15 cellular contexts compared by ENCODE assay signal in the genomic region with DNA sequence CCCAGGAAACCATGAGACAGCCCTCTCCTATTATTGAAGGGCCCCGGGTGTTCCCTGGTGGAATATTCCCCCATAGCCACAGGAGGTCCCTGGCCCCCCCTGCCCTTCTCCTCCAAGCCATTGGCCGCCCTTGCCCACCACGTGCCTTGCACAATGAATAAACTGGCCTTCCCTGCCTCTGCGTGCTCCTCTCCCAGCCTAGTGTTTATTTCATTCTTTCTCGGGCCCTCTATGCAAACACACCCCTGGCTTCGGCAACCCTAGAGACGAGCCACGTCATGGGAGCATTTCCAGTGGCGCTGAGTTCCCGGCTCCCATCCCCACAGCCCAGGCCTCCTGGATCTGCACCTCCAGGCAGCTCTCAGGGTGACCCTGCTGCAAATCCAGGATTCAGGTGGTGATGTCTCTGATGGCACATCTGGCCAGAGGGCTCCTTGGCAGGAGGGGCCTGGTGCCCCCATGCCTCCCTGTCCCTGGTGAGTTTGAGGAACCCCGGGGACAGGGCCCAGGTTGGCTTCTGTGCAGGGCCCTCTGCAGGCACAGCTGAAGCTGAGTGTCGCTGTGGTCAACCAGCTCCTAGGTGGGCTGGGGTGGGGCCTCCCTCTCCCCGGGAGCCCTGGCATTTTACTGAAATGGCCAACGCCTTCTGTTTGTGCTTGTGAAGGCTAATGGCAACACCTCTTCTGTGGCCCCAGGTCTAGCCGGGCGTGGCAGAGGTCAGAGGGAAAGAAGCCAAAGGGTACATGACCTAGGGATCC. TPM values are rescaled to one million over a fixed set of nuclear protein-coding genes. Genes with fewer than 3 reads are reported as not detected.
A peak's percentile ranks its signal among the peaks of the same experiment; 100 is the strongest.
DNase-seq lines count a peak whose midpoint lies in the region; ATAC-seq lines count a peak whose summit lies in the region.
"Had no signal": no experiment of that assay in that cellular context is flagged by ENCODE, and none has a peak within 500 bp of the region (broad histone marks: within the 10 kb centered on the region; RNA-seq: fewer than 3 reads in every experiment).

No MANE protein-coding gene starts in this region.

- peaks cover 15% of the 10 kb centered on the region for H3K36me3 Mint-ChIP-seq in activated CD4-positive, alpha-beta T cell treated with anti-CD3 and anti-CD28 coated beads, Interleukin-2, amount 10 ng/mL, durations not matched to agents 7 days and 5 days (ENCODE audit: low read depth)
- H3K36me3 Mint-ChIP-seq: IgD-negative memory B cell, mesothelial cell of epicardium had no signal

- H3K9me3 Mint-ChIP-seq in activated CD4-positive, alpha-beta T cell treated with anti-CD3 and anti-CD28 coated beads, Interleukin-2, amount 10 ng/mL, durations not matched to agents 7 days and 5 days = peaks cover 12% of the 10 kb centered on the region
- H3K9me3 Mint-ChIP-seq: mesothelial cell of epicardium had no signal

- CTCF ChIA-PET in activated CD4-positive, alpha-beta T cell treated with anti-CD3 and anti-CD28 coated beads, Interleukin-2, amount 10 ng/mL, durations not matched to agents 7 days and 5 days (lab: Charles Lee) = no interaction called here

- no peak overlapping the region for H3K4me3 Mint-ChIP-seq in activated CD4-positive, alpha-beta T cell treated with anti-CD3 and anti-CD28 coated beads, Interleukin-2, amount 10 ng/mL, durations not matched to agents 7 days and 5 days
- H3K4me3 Mint-ChIP-seq: CD4-positive, CD25-positive, alpha-beta regulatory T cell; mesothelial cell of epicardium had no signal

- H3K4me1 Mint-ChIP-seq in activated CD4-positive, alpha-beta T cell treated with anti-CD3 and anti-CD28 coated beads, Interleukin-2, amount 10 ng/mL, durations not matched to agents 7 days and 5 days = no peaks in the 10 kb centered on the region
- H3K4me1 Mint-ChIP-seq: IgD-negative memory B cell had no signal

- H3K27me3 Mint-ChIP-seq in activated CD4-positive, alpha-beta T cell treated with anti-CD3 and anti-CD28 coated beads, Interleukin-2, amount 10 ng/mL, durations not matched to agents 7 days and 5 days = peaks cover 75% of the 10 kb centered on the region

- intact Hi-C loops in posterior vena cava (cut with DNase I) = no loop called here

- no peak for ATAC-seq in HG02938 (IDR thresholded peaks at IDR 0.05; ENCODE audit: unreplicated experiment)

- peak overlapping the region; percentile 57 for H3K27ac Mint-ChIP-seq in activated CD4-positive, alpha-beta T cell treated with anti-CD3 and anti-CD28 coated beads, Interleukin-2, amount 10 ng/mL, durations not matched to agents 7 days and 5 days
- H3K27ac Mint-ChIP-seq: CD4-positive, CD25-positive, alpha-beta regulatory T cell; IgD-negative memory B cell; mesothelial cell of epicardium had no signal

- DNase-seq in activated CD4-positive, alpha-beta T cell treated with anti-CD3 and anti-CD28 coated beads, Interleukin-2, amount 10 ng/mL, durations not matched to agents 7 days and 5 days = no peak
- no peak for DNase-seq in activated CD4-positive, alpha-beta T cell treated with anti-CD3 and anti-CD28 coated beads, Interleukin-2, amount 50 U/mL, for 48 hours
- DNase-seq in NCI-H2081 (lab: John Stamatoyannopoulos, UW) (peak; percentile 31 to 79), posterior vena cava (ENCODE audit: low spot score) (peak; percentile 60), T-helper 2 cell (no peak), glomerular visceral epithelial cell (ENCODE audit: extremely low spot score) (no peak)
- peak; percentile 44 for DNase-seq in activated CD8-positive, alpha-beta memory T cell treated with anti-CD3 and anti-CD28 coated beads, Interleukin-2, amount 50 U/mL, for 48 hours
- DNase-seq: activated naive CD4-positive, alpha-beta T cell treated with anti-CD3 and anti-CD28 coated beads, Interleukin-2, amount 50 U/mL, for 16 hours; CD4-positive, CD25-positive, alpha-beta regulatory T cell; NCI-H1048; NCI-H524 treated with DMSO at 0.1 percent for 48 hours; trophoblast cell had no signal

- POLR2A ChIA-PET in activated CD4-positive, alpha-beta T cell treated with anti-CD3 and anti-CD28 coated beads, Interleukin-2, amount 10 ng/mL, durations not matched to agents 7 days and 5 days (lab: Charles Lee) = no interaction called here

RNA-seq across cellular contexts. Expression of a gene that starts 6.2 kb away (rescaled TPM):
- total RNA-seq in activated CD4-positive, alpha-beta T cell treated with anti-CD3 and anti-CD28 coated beads, Interleukin-2, amount 10 ng/mL, durations not matched to agents 7 days and 5 days = not detected
- not detected for total RNA-seq in posterior vena cava
- total RNA-seq: CD4-positive, CD25-positive, alpha-beta regulatory T cell; mesothelial cell of epicardium had no signal

RNA-seq across cellular contexts. Expression of a gene that starts 8.2 kb away (rescaled TPM):
- not detected for total RNA-seq in activated CD4-positive, alpha-beta T cell treated with anti-CD3 and anti-CD28 coated beads, Interleukin-2, amount 10 ng/mL, durations not matched to agents 7 days and 5 days
- under 1 TPM; 0.14 to 0.48 TPM for total RNA-seq in posterior vena cava
- total RNA-seq: CD4-positive, CD25-positive, alpha-beta regulatory T cell had no signal

RNA-seq across cellular contexts. Expression of a gene that starts 21.2 kb away (rescaled TPM):
- total RNA-seq in activated CD4-positive, alpha-beta T cell treated with anti-CD3 and anti-CD28 coated beads, Interleukin-2, amount 10 ng/mL, durations not matched to agents 7 days and 5 days = not detected
- total RNA-seq in posterior vena cava = not detected
- total RNA-seq: CD4-positive, CD25-positive, alpha-beta regulatory T cell; mesothelial cell of epicardium had no signal

RNA-seq across cellular contexts. Expression of a gene that starts 36.4 kb away (rescaled TPM):
- not detected for total RNA-seq in activated CD4-positive, alpha-beta T cell treated with anti-CD3 and anti-CD28 coated beads, Interleukin-2, amount 10 ng/mL, durations not matched to agents 7 days and 5 days
- total RNA-seq in posterior vena cava = under 1 TPM in 1 of 2 donors, not detected in 1; 0.48 TPM
- total RNA-seq: CD4-positive, CD25-positive, alpha-beta regulatory T cell; mesothelial cell of epicardium had no signal

RNA-seq across cellular contexts. Expression of a gene that starts 45.4 kb away (rescaled TPM):
- total RNA-seq in activated CD4-positive, alpha-beta T cell treated with anti-CD3 and anti-CD28 coated beads, Interleukin-2, amount 10 ng/mL, durations not matched to agents 7 days and 5 days = not detected
- not detected for total RNA-seq in posterior vena cava
- total RNA-seq: CD4-positive, CD25-positive, alpha-beta regulatory T cell; mesothelial cell of epicardium had no signal

Comparison
In these comparisons a context has a peak if more than half of its experiments do, and no peak if none do; other contexts are left out.
1. DNase-seq: peak in NCI-H2081 (2 of 2), activated CD8-positive, alpha-beta memory T cell treated with anti-CD3 and anti-CD28 coated beads, Interleukin-2, amount 50 U/mL, for 48 hours (single experiment) and posterior vena cava (single experiment); none in activated CD4-positive, alpha-beta T cell treated with anti-CD3 and anti-CD28 coated beads, Interleukin-2, amount 10 ng/mL, durations not matched to agents 7 days and 5 days (single experiment), activated CD4-positive, alpha-beta T cell treated with anti-CD3 and anti-CD28 coated beads, Interleukin-2, amount 50 U/mL, for 48 hours (0 of 2), T-helper 2 cell (0 of 5) and glomerular visceral epithelial cell (single experiment).